ENCODE assay signal across 8 cellular contexts in genomic region chr1:182484531-182485257, GRCh38. TPM values are rescaled to one million over a fixed set of nuclear protein-coding genes. Genes with fewer than 3 reads are reported as not detected.
DNase-seq lines count a peak whose midpoint lies in the region; ATAC-seq and TF ChIP-seq lines count a peak whose summit lies in the region.

No MANE protein-coding gene starts in this region.

- peaks cover 0 to 8% of the 10 kb centered on the region in 2 donors for H3K27me3 Mint-ChIP-seq in natural killer cell (ENCODE audit: low read depth in 2 of 2)

- no peaks in the 10 kb centered on the region for H3K9me3 Mint-ChIP-seq in natural killer cell

- DNase-seq in NCI-H82 (lab: John Stamatoyannopoulos, UW) (peak; percentile 43), NCI-H82 treated with DMSO at 0.1 percent for 48 hours (lab: John Stamatoyannopoulos, UW; ENCODE audit: unreplicated experiment) (no peak), HT-29 (ENCODE audit: low spot score) (peak; percentile 31), SW480 (ENCODE audit: low spot score) (peak; percentile 7), natural killer cell (no peak), substantia nigra (lab: John Stamatoyannopoulos, UW) (no peak)
- DNase-seq in activated effector memory CD4-positive, alpha-beta T cell treated with Interleukin-2 at 50 U/mL for 16 hours = no peak

- no peak overlapping the region for H3K27ac Mint-ChIP-seq in natural killer cell

- no peak overlapping the region for H3K4me3 Mint-ChIP-seq in natural killer cell

- intact Hi-C loops in natural killer cell (cut with micrococcal nuclease) = no loop called here

- no peak for TF ChIP-seq CTCF in natural killer cell (IDR thresholded peaks at IDR 0.05)

- ATAC-seq in GM21526 (IDR thresholded peaks at IDR 0.05; ENCODE audit: low FRiP score, unreplicated experiment) = peak; percentile 91
- peak in 2 of 3 donors; percentile 44 to 81 for ATAC-seq in natural killer cell

- H3K27ac ChIP-seq in substantia nigra (ENCODE audit: low read depth, low read length, poor library complexity, severe bottlenecking) = no peak overlapping the region

- no peaks in the 10 kb centered on the region for H3K36me3 Mint-ChIP-seq in natural killer cell

- H3K4me1 Mint-ChIP-seq in natural killer cell = no peaks in the 10 kb centered on the region

RNA-seq across cellular contexts. Expression of gene RGSL1, which starts 34.7 kb away (rescaled TPM):
- total RNA-seq in HT-29 (2014; rRNA removed; shearing (Covaris generic)) = not detected in 2 replicates
- total RNA-seq in natural killer cell = not detected

Comparison
In these comparisons a context has a peak if more than half of its experiments do, and no peak if none do; other contexts are left out.
1. DNase-seq: peak in NCI-H82 (single experiment), HT-29 (single experiment) and SW480 (single experiment); none in NCI-H82 treated with DMSO at 0.1 percent for 48 hours (single experiment), natural killer cell (single experiment), substantia nigra (0 of 49) and activated effector memory CD4-positive, alpha-beta T cell treated with Interleukin-2 at 50 U/mL for 16 hours (single experiment).